ENCODE assay signal across 26 cellular contexts in genomic region chr11:134437821-134438220, GRCh38. TPM values are rescaled to one million over a fixed set of nuclear protein-coding genes. Genes with fewer than 3 reads are reported as not detected.
"Had no signal": no experiment of that assay in that cellular context is flagged by ENCODE, and none has a peak within 500 bp of the region (broad histone marks: within the 10 kb centered on the region; RNA-seq: fewer than 3 reads in every experiment).

No MANE protein-coding gene starts in this region.

- H3K27ac Mint-ChIP-seq: memory B cell had no signal

- H3K9me3 ChIP-seq: esophagus squamous epithelium, gastrocnemius medialis, heart right ventricle, left lung had no signal

- DNase-seq: dermis blood vessel endothelial cell; effector CD4-positive, alpha-beta T cell; effector memory CD4-positive, alpha-beta T cell; erythroblast; esophagus squamous epithelium; foreskin fibroblast; foreskin melanocyte; gastrocnemius medialis; glutamatergic neuron; heart right ventricle; hippocampal formation; left cardiac atrium; left lung; left ventricle myocardium superior; mammary epithelial cell; mesendoderm had no signal

- H3K36me3 ChIP-seq: esophagus squamous epithelium, gastrocnemius medialis, heart right ventricle, left lung had no signal

- H3K4me3 ChIP-seq: coronary artery, dorsolateral prefrontal cortex, esophagus squamous epithelium, gastrocnemius medialis, heart right ventricle, left lung, lung had no signal

- H3K4me1 ChIP-seq: esophagus squamous epithelium, gastrocnemius medialis, heart right ventricle, left lung had no signal

- H3K4me3 Mint-ChIP-seq: memory B cell had no signal

- H3K4me1 Mint-ChIP-seq: memory B cell had no signal

- H3K27ac ChIP-seq: coronary artery, epithelial cell of prostate, esophagus squamous epithelium, gastrocnemius medialis, heart right ventricle, left lung had no signal

- ATAC-seq: esophagus mucosa, gastrocnemius medialis, heart right ventricle, left cardiac atrium, left lung, left ventricle myocardium superior had no signal

- FAIRE-seq: colon, islet of Langerhans, keratinocyte had no signal

- H3K27me3 ChIP-seq: dorsolateral prefrontal cortex had no signal

- H3K36me3 Mint-ChIP-seq: memory B cell had no signal

RNA-seq across cellular contexts. Expression of gene B3GAT1, which starts 25.8 kb away (rescaled TPM):
- total RNA-seq: dermis blood vessel endothelial cell, glomerular endothelial cell had no signal
